Comparison of ENCODE assay signal across 1 cellular context in the genomic region with DNA sequence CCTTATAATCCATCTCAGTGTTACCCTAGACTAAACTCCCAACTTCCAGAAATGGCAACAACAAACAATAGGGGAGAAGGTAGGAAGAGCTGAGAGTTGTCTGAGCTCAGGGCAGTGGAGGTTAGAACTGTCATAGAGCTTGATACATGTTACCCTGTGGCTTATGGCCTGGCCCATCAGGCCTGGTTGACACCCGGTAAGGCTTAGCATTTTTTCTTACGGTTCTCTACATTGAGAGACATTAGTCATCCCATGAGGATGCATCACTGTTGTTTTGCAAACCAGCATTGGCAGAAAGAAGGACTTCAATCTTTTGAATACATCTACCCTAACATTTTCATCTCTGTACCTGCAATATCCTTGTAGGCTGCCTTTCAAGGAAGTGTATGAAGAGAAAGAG.
TF ChIP-seq lines count a peak whose summit lies in the region.

No MANE protein-coding gene starts in this region.

TF ChIP-seq in IMR-90, 13 proteins besides CTCF, POLR2A, EP300 and RAD21 (continued from another document):
- no peak for TF ChIP-seq MAZ (IDR thresholded peaks at IDR 0.05; ENCODE audit: borderline replicate concordance, low read depth, low read length)
- no peak for TF ChIP-seq MXI1 (IDR thresholded peaks at IDR 0.05; ENCODE audit: borderline replicate concordance, low read depth, low read length)
- no peak for TF ChIP-seq BHLHE40 (IDR thresholded peaks at IDR 0.05; ENCODE audit: low read depth, low read length)
- no peak for TF ChIP-seq RCOR1 (IDR thresholded peaks at IDR 0.05; ENCODE audit: insufficient replicate concordance, low read length)
- TF ChIP-seq NFE2L2 (IDR thresholded peaks at IDR 0.05; ENCODE audit: low read depth, low read length): no peak
- TF ChIP-seq CHD1 (IDR thresholded peaks at IDR 0.05; ENCODE audit: low read depth, low read length): no peak
